37 cellular contexts compared by ENCODE assay signal in the genomic region with DNA sequence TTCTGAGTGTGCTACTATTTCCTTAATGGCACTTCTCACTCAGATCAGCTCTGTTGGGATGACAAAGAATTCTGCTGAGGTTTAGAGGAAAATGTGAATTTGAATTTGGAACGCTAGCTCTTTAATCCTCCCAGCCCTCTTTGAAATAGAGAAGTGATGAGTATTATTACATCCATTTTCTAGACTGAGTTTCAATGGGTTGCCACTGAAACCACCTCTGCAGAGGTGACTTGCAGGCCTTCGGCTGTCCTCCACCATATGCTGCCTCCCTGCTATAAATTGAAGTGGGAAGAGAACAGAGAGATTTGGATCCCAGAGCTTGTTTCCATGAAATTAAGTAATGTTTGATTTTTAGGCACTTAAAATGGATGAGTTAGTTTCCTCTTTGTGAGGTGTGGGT.
"Had no signal": no experiment of that assay in that cellular context is flagged by ENCODE, and none has a peak within 500 bp of the region (broad histone marks: within the 10 kb centered on the region; RNA-seq: fewer than 3 reads in every experiment).

No MANE protein-coding gene starts in this region.

- H3K27ac Mint-ChIP-seq: activated B cell treated with CpG ODN at 0.5 μM for 24 hours; activated CD4-positive, alpha-beta memory T cell treated with anti-CD3 and anti-CD28 coated beads for 36 hours; activated CD4-positive, alpha-beta T cell treated with anti-CD3 and anti-CD28 coated beads, Interleukin-2, amount 10 ng/mL, durations not matched to agents 24 days and 14 days; activated CD8-positive, alpha-beta T cell treated with anti-CD3 and anti-CD28 coated beads for 36 hours; activated naive CD4-positive, alpha-beta T cell treated with anti-CD3 and anti-CD28 coated beads for 36 hours; activated naive CD4-positive, alpha-beta T cell treated with anti-CD3 and anti-CD28 coated beads, Interleukin-2, amount 50 U/mL, for 24 hours; activated naive CD8-positive, alpha-beta T cell; activated naive CD8-positive, alpha-beta T cell treated with anti-CD3 and anti-CD28 coated beads, Interleukin-2, amount 10 ng/mL, durations not matched to agents 7 days and 5 days; activated naive CD8-positive, alpha-beta T cell treated with anti-CD3 and anti-CD28 coated beads, Interleukin-2, amount 50 U/mL, for 24 hours; activated T-cell treated with anti-CD3 and anti-CD28 coated beads, Interleukin-2, amount 50 U/mL, for 72 hours; activated T-helper 1 cell treated with anti-CD3 and anti-CD28 coated beads, Interleukin-12 subunit alpha, Interleukin-12 subunit beta, Interleukin-2, Interleukin-4 antibody, amounts not matched to agents 30 ng/mL and 10 ng/mL and 1 ng/mL, durations not matched to agents 14 hours and 24 hours and 36 hours; activated T-helper 17 cell treated with anti-CD3 and anti-CD28 coated beads, Interleukin-2, amount 50 U/mL, for 72 hours; brain; T-helper 1 cell treated with Interleukin-12 subunit alpha and Interleukin-12 subunit beta and Interleukin-4 antibody, amounts not matched to agents 30 μg/mL and 1 μg/mL, for 36 hours; T-helper 2 cell treated with Interferon-gamma antibody and Interleukin-4, amounts not matched to agents 5 μg/mL and 100 μg/mL, for 36 hours had no signal

- H3K36me3 Mint-ChIP-seq: activated CD4-positive, alpha-beta memory T cell treated with anti-CD3 and anti-CD28 coated beads for 36 hours; activated naive CD8-positive, alpha-beta T cell; activated naive CD8-positive, alpha-beta T cell treated with anti-CD3 and anti-CD28 coated beads, Interleukin-2, amount 10 ng/mL, durations not matched to agents 7 days and 5 days; brain had no signal

- H3K4me1 Mint-ChIP-seq: activated B cell treated with CpG ODN at 0.5 μM for 24 hours; activated CD4-positive, alpha-beta T cell treated with anti-CD3 and anti-CD28 coated beads, Interleukin-2, amount 10 ng/mL, durations not matched to agents 24 days and 14 days; activated naive CD4-positive, alpha-beta T cell treated with anti-CD3 and anti-CD28 coated beads, Interleukin-2, amount 50 U/mL, for 24 hours; activated naive CD8-positive, alpha-beta T cell treated with anti-CD3 and anti-CD28 coated beads, Interleukin-2, amount 10 ng/mL, durations not matched to agents 7 days and 5 days; activated naive CD8-positive, alpha-beta T cell treated with anti-CD3 and anti-CD28 coated beads, Interleukin-2, amount 50 U/mL, for 24 hours; activated T-helper 17 cell treated with anti-CD3 and anti-CD28 coated beads, Interleukin-2, amount 50 U/mL, for 72 hours; brain; central memory CD8-positive, alpha-beta T cell had no signal

- H3K36me3 ChIP-seq: ascending aorta, cardiac muscle cell had no signal

- H3K4me1 ChIP-seq: ascending aorta had no signal

- H3K27me3 ChIP-seq: ascending aorta, cardiac muscle cell had no signal

- H3K9me3 ChIP-seq: ascending aorta had no signal

- H3K27ac ChIP-seq: ascending aorta, cardiac muscle cell, VCaP had no signal

- H3K9me3 Mint-ChIP-seq: activated B cell treated with CpG ODN at 0.5 μM for 24 hours; activated CD4-positive, alpha-beta T cell treated with anti-CD3 and anti-CD28 coated beads, Interleukin-2, amount 10 ng/mL, durations not matched to agents 24 days and 14 days; activated CD8-positive, alpha-beta T cell treated with anti-CD3 and anti-CD28 coated beads for 36 hours; activated naive CD4-positive, alpha-beta T cell treated with anti-CD3 and anti-CD28 coated beads for 36 hours; activated naive CD8-positive, alpha-beta T cell treated with anti-CD3 and anti-CD28 coated beads, Interleukin-2, amount 10 ng/mL, durations not matched to agents 7 days and 5 days; activated T-cell treated with anti-CD3 and anti-CD28 coated beads, Interleukin-2, amount 50 U/mL, for 4 hours; activated T-cell treated with anti-CD3 and anti-CD28 coated beads, Interleukin-2, amount 50 U/mL, for 72 hours; activated T-helper 1 cell treated with anti-CD3 and anti-CD28 coated beads, Interleukin-12 subunit alpha, Interleukin-12 subunit beta, Interleukin-2, Interleukin-4 antibody, amounts not matched to agents 30 ng/mL and 10 ng/mL and 1 ng/mL, durations not matched to agents 14 hours and 24 hours and 36 hours; activated T-helper 17 cell treated with anti-CD3 and anti-CD28 coated beads, Interleukin-2, amount 50 U/mL, for 72 hours; central memory CD8-positive, alpha-beta T cell; T-helper 1 cell treated with Interleukin-12 subunit alpha and Interleukin-12 subunit beta and Interleukin-4 antibody, amounts not matched to agents 30 μg/mL and 1 μg/mL, for 36 hours; T-helper 2 cell treated with Interferon-gamma antibody and Interleukin-4, amounts not matched to agents 5 μg/mL and 100 μg/mL, for 36 hours had no signal

- DNase-seq: activated B cell treated with CpG ODN at 0.5 μM for 24 hours; activated CD4-positive, alpha-beta memory T cell treated with anti-CD3 and anti-CD28 coated beads for 36 hours; activated CD4-positive, alpha-beta T cell treated with anti-CD3 and anti-CD28 coated beads for 4 hours; activated CD4-positive, alpha-beta T cell treated with anti-CD3 and anti-CD28 coated beads, Interleukin-2, amount 10 ng/mL, durations not matched to agents 24 days and 14 days; activated CD4-positive, alpha-beta T cell treated with anti-CD3 and anti-CD28 coated beads, Interleukin-2, amount 50 U/mL, for 1 hour; activated CD4-positive, alpha-beta T cell treated with anti-CD3 and anti-CD28 coated beads, Interleukin-2, amount 50 U/mL, for 4 hours; activated CD4-positive, CD25-positive, alpha-beta regulatory T cell treated with anti-CD3 and anti-CD28 coated beads, Interleukin-2, amount 50 U/mL, for 72 hours; activated CD8-positive, alpha-beta memory T cell treated with anti-CD3 and anti-CD28 coated beads, Interleukin-2, amount 50 U/mL, for 4 hours; activated CD8-positive, alpha-beta T cell treated with anti-CD3 and anti-CD28 coated beads for 36 hours; activated effector memory CD4-positive, alpha-beta T cell treated with anti-CD3 and anti-CD28 coated beads, Interleukin-2, amount 50 U/mL, for 16 hours; activated gamma-delta T cell treated with Interleukin-2 at 50 U/mL for 16 hours; activated naive CD4-positive, alpha-beta T cell; activated naive CD4-positive, alpha-beta T cell treated with anti-CD3 and anti-CD28 coated beads for 36 hours; activated naive CD8-positive, alpha-beta T cell treated with anti-CD3 and anti-CD28 coated beads, Interleukin-2, amount 10 ng/mL, durations not matched to agents 7 days and 5 days; activated naive CD8-positive, alpha-beta T cell treated with anti-CD3 and anti-CD28 coated beads, Interleukin-2, amount 50 U/mL, for 24 hours; activated T-cell treated with anti-CD3 and anti-CD28 coated beads for 4 hours; activated T-cell treated with anti-CD3 and anti-CD28 coated beads, Interleukin-2, amount 50 U/mL, for 1 hour; activated T-cell treated with anti-CD3 and anti-CD28 coated beads, Interleukin-2, amount 50 U/mL, for 4 hours; activated T-cell treated with anti-CD3 and anti-CD28 coated beads, Interleukin-2, amount 50 U/mL, for 72 hours; anterior cingulate cortex; caudate nucleus; cerebellar nuclear complex; T-helper 2 cell; T-helper 9 cell had no signal

- ATAC-seq: activated CD8-positive, alpha-beta T cell treated with anti-CD3 and anti-CD28 coated beads for 36 hours; activated naive CD8-positive, alpha-beta T cell treated with anti-CD3 and anti-CD28 coated beads, Interleukin-2, amount 50 U/mL, for 24 hours; activated T-cell treated with anti-CD3 and anti-CD28 coated beads, Interleukin-2, amount 50 U/mL, for 4 hours; activated T-cell treated with anti-CD3 and anti-CD28 coated beads, Interleukin-2, amount 50 U/mL, for 72 hours; activated T-helper 17 cell treated with anti-CD3 and anti-CD28 coated beads, Interleukin-2, amount 50 U/mL, for 72 hours had no signal

- H3K27me3 Mint-ChIP-seq: activated B cell treated with CpG ODN at 0.5 μM for 24 hours; activated CD4-positive, alpha-beta memory T cell treated with anti-CD3 and anti-CD28 coated beads for 36 hours; activated CD8-positive, alpha-beta T cell treated with anti-CD3 and anti-CD28 coated beads for 36 hours; activated naive CD4-positive, alpha-beta T cell treated with anti-CD3 and anti-CD28 coated beads, Interleukin-2, amount 50 U/mL, for 24 hours; activated naive CD8-positive, alpha-beta T cell; activated naive CD8-positive, alpha-beta T cell treated with anti-CD3 and anti-CD28 coated beads, Interleukin-2, amount 10 ng/mL, durations not matched to agents 7 days and 5 days; activated naive CD8-positive, alpha-beta T cell treated with anti-CD3 and anti-CD28 coated beads, Interleukin-2, amount 50 U/mL, for 24 hours; activated T-helper 17 cell treated with anti-CD3 and anti-CD28 coated beads, Interleukin-2, amount 50 U/mL, for 72 hours; central memory CD8-positive, alpha-beta T cell had no signal

- H3K4me3 Mint-ChIP-seq: activated B cell treated with CpG ODN at 0.5 μM for 24 hours; activated CD4-positive, alpha-beta memory T cell treated with anti-CD3 and anti-CD28 coated beads for 36 hours; activated CD4-positive, alpha-beta T cell treated with anti-CD3 and anti-CD28 coated beads, Interleukin-2, amount 10 ng/mL, durations not matched to agents 24 days and 14 days; activated CD8-positive, alpha-beta T cell treated with anti-CD3 and anti-CD28 coated beads for 36 hours; activated naive CD4-positive, alpha-beta T cell treated with anti-CD3 and anti-CD28 coated beads for 36 hours; activated naive CD4-positive, alpha-beta T cell treated with anti-CD3 and anti-CD28 coated beads, Interleukin-2, amount 50 U/mL, for 24 hours; activated naive CD8-positive, alpha-beta T cell; activated naive CD8-positive, alpha-beta T cell treated with anti-CD3 and anti-CD28 coated beads, Interleukin-2, amount 10 ng/mL, durations not matched to agents 7 days and 5 days; activated naive CD8-positive, alpha-beta T cell treated with anti-CD3 and anti-CD28 coated beads, Interleukin-2, amount 50 U/mL, for 24 hours; activated T-cell treated with anti-CD3 and anti-CD28 coated beads, Interleukin-2, amount 50 U/mL, for 4 hours; activated T-cell treated with anti-CD3 and anti-CD28 coated beads, Interleukin-2, amount 50 U/mL, for 72 hours; activated T-helper 1 cell treated with anti-CD3 and anti-CD28 coated beads, Interleukin-12 subunit alpha, Interleukin-12 subunit beta, Interleukin-2, Interleukin-4 antibody, amounts not matched to agents 30 ng/mL and 10 ng/mL and 1 ng/mL, durations not matched to agents 14 hours and 24 hours and 36 hours; activated T-helper 17 cell treated with anti-CD3 and anti-CD28 coated beads, Interleukin-2, amount 50 U/mL, for 72 hours; brain; central memory CD8-positive, alpha-beta T cell; T-helper 1 cell treated with Interleukin-12 subunit alpha and Interleukin-12 subunit beta and Interleukin-4 antibody, amounts not matched to agents 30 μg/mL and 1 μg/mL, for 36 hours; T-helper 2 cell treated with Interferon-gamma antibody and Interleukin-4, amounts not matched to agents 5 μg/mL and 100 μg/mL, for 36 hours had no signal

- H3K4me3 ChIP-seq: ascending aorta, cardiac muscle cell had no signal

- FAIRE-seq: bronchial epithelial cell, TTC549 had no signal
